Comparison of ENCODE assay signal across 14 cellular contexts in the genomic region with DNA sequence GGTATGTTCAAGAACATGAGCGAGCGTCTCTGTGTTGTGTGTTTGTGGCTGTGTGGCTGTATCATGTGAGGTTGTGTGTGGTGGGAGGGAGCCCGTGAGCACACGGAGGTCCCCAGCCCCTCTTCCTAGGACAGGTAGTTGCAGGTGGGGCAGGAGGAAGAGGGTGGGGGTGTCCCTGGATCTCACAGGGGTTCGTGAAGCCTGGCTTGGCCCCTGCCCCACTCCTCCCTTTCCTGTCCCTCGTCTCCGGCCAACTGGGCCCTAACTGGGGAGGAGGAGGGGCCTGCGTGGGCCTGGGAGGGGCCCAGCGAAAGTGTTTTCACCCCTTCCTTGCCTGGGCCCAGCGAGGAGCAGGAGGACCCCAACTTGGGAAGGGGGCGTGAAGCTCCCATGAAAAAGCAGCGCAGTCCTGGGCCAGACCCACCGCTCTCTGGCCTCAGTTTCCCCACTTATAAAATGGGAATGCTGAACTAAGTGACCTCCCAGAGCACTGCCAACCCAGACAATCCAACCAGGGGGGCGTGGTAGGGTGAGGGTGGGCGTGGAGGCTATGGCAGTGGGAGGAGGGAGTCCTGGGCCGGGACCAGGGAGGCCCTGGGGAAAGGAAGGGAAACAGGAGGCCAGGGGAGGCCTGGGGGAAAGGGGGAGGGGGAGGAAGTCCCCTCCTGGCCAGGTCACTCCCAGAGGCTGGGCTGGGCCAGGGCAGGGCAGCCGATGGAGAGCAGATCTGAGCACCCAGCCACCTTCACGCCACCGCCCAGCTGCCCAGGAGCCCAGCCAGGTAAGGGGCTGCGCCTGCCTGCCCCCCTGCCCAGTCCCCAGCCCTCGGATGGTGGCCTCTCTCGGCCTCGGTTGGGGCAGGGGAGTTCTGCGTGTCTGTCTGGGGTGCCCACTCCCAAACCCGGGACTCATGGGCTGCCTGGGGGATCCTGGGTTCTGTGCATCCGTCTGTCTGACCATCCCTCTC. TPM values are rescaled to one million over a fixed set of nuclear protein-coding genes. Genes with fewer than 3 reads are reported as not detected.
DNase-seq lines count a peak whose midpoint lies in the region; ATAC-seq, FAIRE-seq and TF ChIP-seq lines count a peak whose summit lies in the region.
"Had no signal": no experiment of that assay in that cellular context is flagged by ENCODE, and none has a peak within 500 bp of the region (broad histone marks: within the 10 kb centered on the region; RNA-seq: fewer than 3 reads in every experiment).

A gene (plus strand): TSS at position 683 of the 967 bp plus-strand sequence. CDS start 473 bp downstream, outside the sequence.

- intact Hi-C loops in K562 (cut with micrococcal nuclease) = no loop called here

- no peak for TF ChIP-seq CTCF in Loucy (conservative IDR thresholded peaks at IDR 0.05; ENCODE audit: low read length)
- no peak for TF ChIP-seq CTCF in K562 (IDR thresholded peaks at IDR 0.05 in 2 of 3, conservative IDR thresholded peaks at IDR 0.05 in 1 of 3; ENCODE audit: insufficient read depth in 2 of 3, low read depth in 1 of 3, low read length in 3 of 3)

- no peaks in the 10 kb centered on the region for H3K79me2 ChIP-seq in Loucy (ENCODE audit: insufficient read depth, low read length)
- no peaks in the 10 kb centered on the region for H3K79me2 ChIP-seq in K562 (ENCODE audit: control insufficient read depth, insufficient read depth, low read length)

- no peaks in the 10 kb centered on the region for H3K9me3 ChIP-seq in CD8-positive, alpha-beta memory T cell (ENCODE audit: low read length)
- H3K9me3 ChIP-seq in Loucy (ENCODE audit: insufficient read depth, low read depth, low read length) (no peaks in the 10 kb centered on the region), K562 (replicated peaks; ENCODE audit: control insufficient read depth, insufficient read depth, low read depth, low read length) (no peaks in the 10 kb centered on the region)
- H3K9me3 ChIP-seq: tibial artery had no signal

- peak within 1 kb of the TSS; percentile 49 to 68 (median 62) for H3K4me3 Mint-ChIP-seq in CD8-positive, alpha-beta memory T cell
- peak within 1 kb of the TSS; percentile 22 for H3K4me3 Mint-ChIP-seq in natural killer cell treated with Interleukin-12 subunit alpha and Interleukin-12 subunit beta and Interleukin-15 and Interleukin-18, amount 100 ng/mL, for 72 hours

- H3K36me3 Mint-ChIP-seq in CD8-positive, alpha-beta memory T cell = peaks cover 0 to 17% (median 0%) of the 10 kb centered on the region in 3 donors
- H3K36me3 Mint-ChIP-seq in natural killer cell treated with Interleukin-12 subunit alpha and Interleukin-12 subunit beta and Interleukin-15 and Interleukin-18, amount 100 ng/mL, for 72 hours = no peaks in the 10 kb centered on the region

- FAIRE-seq in K562 (lab: Jason Lieb, UNC) = no peak
- FAIRE-seq: GM18507 had no signal

- peak within 1 kb of the TSS in 6 of 8 donors; percentile 43 to 82 (median 64) for H3K27ac Mint-ChIP-seq in CD8-positive, alpha-beta memory T cell
- peak within 1 kb of the TSS; percentile 7 to 12 for H3K27ac Mint-ChIP-seq in natural killer cell treated with Interleukin-12 subunit alpha and Interleukin-12 subunit beta and Interleukin-15 and Interleukin-18, amount 100 ng/mL, for 72 hours

- H3K4me3 ChIP-seq in CD8-positive, alpha-beta memory T cell (ENCODE audit: low read length) = no peak within 1 kb of the TSS
- H3K4me3 ChIP-seq in Loucy (ENCODE audit: low read length, poor library complexity, severe bottlenecking) (no peak within 1 kb of the TSS), K562 (no peak within 1 kb of the TSS)
- H3K4me3 ChIP-seq: GM23248, tibial artery had no signal

- no peak for TF ChIP-seq RAD21 in K562 (CRISPR knock-in tag; conservative IDR thresholded peaks at IDR 0.05 in 1 of 2, IDR thresholded peaks at IDR 0.05 in 1 of 2)

- peaks cover 0 to 2% (median 0%) of the 10 kb centered on the region in 5 donors for H3K9me3 Mint-ChIP-seq in CD8-positive, alpha-beta memory T cell
- H3K9me3 Mint-ChIP-seq in natural killer cell treated with Interleukin-12 subunit alpha and Interleukin-12 subunit beta and Interleukin-15 and Interleukin-18, amount 100 ng/mL, for 72 hours = no peaks in the 10 kb centered on the region

- ATAC-seq in K562 = peak; percentile 21
- ATAC-seq in natural killer cell treated with Interleukin-12 subunit alpha and Interleukin-12 subunit beta and Interleukin-15 and Interleukin-18, amount 100 ng/mL, for 72 hours = no peak

- H3K9me2 ChIP-seq in Loucy (replicated peaks; ENCODE audit: low read depth, low read length) = no peaks in the 10 kb centered on the region

- no peaks in the 10 kb centered on the region for H3K36me3 ChIP-seq in CD8-positive, alpha-beta memory T cell (ENCODE audit: insufficient read depth, low read length)
- H3K36me3 ChIP-seq in Loucy (ENCODE audit: insufficient read depth, low read length) = no peaks in the 10 kb centered on the region
- peaks cover 6% of the 10 kb centered on the region; the same call in 1 of the 3 replicates for H3K36me3 ChIP-seq in K562 (ENCODE audit: control insufficient read depth, insufficient read depth, low read length)
- H3K36me3 ChIP-seq: tibial artery had no signal

- H3K27me3 ChIP-seq in CD8-positive, alpha-beta memory T cell (ENCODE audit: insufficient read depth, low read length, poor library complexity, severe bottlenecking) = no peaks in the 10 kb centered on the region
- H3K27me3 ChIP-seq in Loucy (ENCODE audit: insufficient read depth, low read length, poor library complexity, severe bottlenecking) = no peaks in the 10 kb centered on the region
- H3K27me3 ChIP-seq in K562 (ENCODE audit: control insufficient read depth in 2 of 2, insufficient read depth in 2 of 2, low read length in 2 of 2) = no peaks in the 10 kb centered on the region; a peak in 1 of 5 replicates
- H3K27me3 ChIP-seq: tibial artery had no signal

- CTCF ChIA-PET in CD8-positive, alpha-beta memory T cell (lab: Charles Lee) = no interaction called here
- CTCF ChIA-PET in K562 (lab: Yijun Ruan, JAX; ENCODE audit: low intra/inter-chr PET ratio) = no interaction called here

- TF ChIP-seq POLR2A in K562 (conservative IDR thresholded peaks at IDR 0.05) = no peak

- H3F3A ChIP-seq in Loucy (ENCODE audit: low read depth) = peaks cover 3% of the 10 kb centered on the region; the same call in 1 of the 2 replicates

- POLR2A ChIA-PET in CD8-positive, alpha-beta memory T cell (lab: Charles Lee) = interaction anchor here (0.6 kb wide), 1 partner anchor 35 kb away, joined by 6 read pairs; no protein-coding TSS in a partner anchor
- POLR2A ChIA-PET in K562 (lab: Yijun Ruan, JAX) = no interaction called here

- H3K4me2 ChIP-seq in Loucy (ENCODE audit: low read depth, low read length, poor library complexity, severe bottlenecking) (no peak within 1 kb of the TSS), K562 (ENCODE audit: insufficient read depth, low read length) (no peak within 1 kb of the TSS)

- peaks cover 0 to 3% of the 10 kb centered on the region in 2 donors for H3K27me3 Mint-ChIP-seq in CD8-positive, alpha-beta memory T cell
- peaks cover 0 to 5% of the 10 kb centered on the region in 2 donors for H3K27me3 Mint-ChIP-seq in natural killer cell treated with Interleukin-12 subunit alpha and Interleukin-12 subunit beta and Interleukin-15 and Interleukin-18, amount 100 ng/mL, for 72 hours

- no TSS peak for BruUV-seq in K562 (replicated peaks; lab: Mats Ljungman, UMichigan)

- H2AFZ ChIP-seq in Loucy (ENCODE audit: low read length) (no peak within 1 kb of the TSS), K562 (ENCODE audit: low read depth, low read length) (0 out of 2 replicates have a peak within 1 kb of the TSS, but pooled peaks have one; percentile 32)
- H2AFZ ChIP-seq: GM23248 had no signal

- peak within 1 kb of the TSS; percentile 12 for H3K9ac ChIP-seq in Loucy (ENCODE audit: low read depth, low read length, poor library complexity, severe bottlenecking)
- H3K9ac ChIP-seq in K562 (ENCODE audit: insufficient read depth in 1 of 2, low read depth in 2 of 2, low read length in 2 of 2) = peak within 1 kb of the TSS in 1 of 2 experiments; percentile 55; a peak in 2 of 4 replicates
- H3K9ac ChIP-seq: GM23248 had no signal

- DNase-seq in CD8-positive, alpha-beta memory T cell = no peak
- DNase-seq in K562 (ENCODE audit: extremely low read depth in 1 of 4, low spot score in 3 of 4) = peak in 2 of 4 experiments; percentile 31 to 33
- peak; percentile 59 for DNase-seq in natural killer cell treated with Interleukin-12 subunit alpha and Interleukin-12 subunit beta and Interleukin-15 and Interleukin-18, amount 100 ng/mL, for 72 hours (ENCODE audit: low spot score)
- DNase-seq in DMS79 (lab: John Stamatoyannopoulos, UW) = no peak
- no peak for DNase-seq in activated CD8-positive, alpha-beta memory T cell treated with anti-CD3 and anti-CD28 coated beads, Interleukin-2, amount 50 U/mL, for 4 hours
- DNase-seq in NCI-H146 treated with DMSO at 0.1 percent for 48 hours (lab: John Stamatoyannopoulos, UW; ENCODE audit: unreplicated experiment) = no peak
- no peak for DNase-seq in NCI-H1694 (lab: John Stamatoyannopoulos, UW)
- DNase-seq: DMS153; GM23248; NCI-H1092 treated with DMSO at 0.1 percent for 48 hours; stimulated activated CD4-positive, alpha-beta T cell treated with anti-CD3 and anti-CD28 coated beads, Interleukin-2, amount 100 ng/mL, for 48 hours had no signal

- in situ Hi-C loops in K562 (cut with MboI) = no loop called here

- H3K27ac ChIP-seq in CD8-positive, alpha-beta memory T cell (ENCODE audit: low read depth, low read length) = no peak within 1 kb of the TSS
- no peak within 1 kb of the TSS for H3K27ac ChIP-seq in K562 (ENCODE audit: extremely low read depth, low read depth, low read length)
- H3K27ac ChIP-seq: GM23248, tibial artery had no signal

- WGBS in K562 (ENCODE audit: insufficient coverage, low coverage, missing lambda C conversion rate) = 57% methylated on average over 11 of the region's 26 CpGs

- H4K20me1 ChIP-seq in Loucy (ENCODE audit: insufficient read depth, low read length, poor library complexity, severe bottlenecking) (no peaks in the 10 kb centered on the region), K562 (replicated peaks; ENCODE audit: control insufficient read depth, insufficient read depth, low read length) (peaks cover 5% of the 10 kb centered on the region; the same call in 1 of the 2 replicates)

- TF ChIP-seq EP300 in K562 (IDR thresholded peaks at IDR 0.05; ENCODE audit: low read length) = no peak

- peaks cover 35% of the 10 kb centered on the region for H3K4me1 ChIP-seq in CD8-positive, alpha-beta memory T cell (ENCODE audit: insufficient read depth, low read length)
- peaks cover 26% of the 10 kb centered on the region for H3K4me1 ChIP-seq in Loucy (ENCODE audit: insufficient read depth, low read length, poor library complexity, severe bottlenecking)
- peaks cover 15 to 73% of the 10 kb centered on the region in 2 experiments for H3K4me1 ChIP-seq in K562 (replicated peaks in 1 of 2; ENCODE audit: control insufficient read depth in 2 of 2, insufficient read depth in 2 of 2, low read length in 2 of 2)

- peaks cover 35 to 51% (median 44%) of the 10 kb centered on the region in 3 donors for H3K4me1 Mint-ChIP-seq in CD8-positive, alpha-beta memory T cell
- peaks cover 33 to 45% of the 10 kb centered on the region in 2 donors for H3K4me1 Mint-ChIP-seq in natural killer cell treated with Interleukin-12 subunit alpha and Interleukin-12 subunit beta and Interleukin-15 and Interleukin-18, amount 100 ng/mL, for 72 hours (ENCODE audit: low read depth in 2 of 2)

- H3K9me1 ChIP-seq in K562 (ENCODE audit: control insufficient read depth, insufficient read depth, low read length) = no peaks in the 10 kb centered on the region

RNA-seq across cellular contexts. Expression of the gene that starts here (rescaled TPM):
- total RNA-seq in CD8-positive, alpha-beta memory T cell = not detected
- polyA plus RNA-seq in CD8-positive, alpha-beta memory T cell = not detected
- not detected in 2 replicates for total RNA-seq in K562 (2011; cell fraction: chromatin; rRNA removed; ENCODE audit: low replicate concordance)
- not detected in 2 replicates for total RNA-seq in K562 (2011; cell fraction: nucleolus; rRNA removed)
- total RNA-seq in K562 (2011; cell fraction: nucleoplasm; rRNA removed) = not detected in 2 replicates
- total RNA-seq in K562 (2014; rRNA removed) (not detected in 2 replicates), K562 (2014; rRNA removed; fragmentation: Illumina TruSeq; extraction: Trizol) (not detected in 2 replicates), K562 (2015; rRNA removed; fragmentation: Illumina TruSeq; extraction: Trizol) (not detected in 2 replicates), K562 (2021) (not detected in 2 replicates)
- polyA plus RNA-seq in K562 (2011; rRNA removed) (not detected in 2 replicates), K562 (2014; fragmentation: Illumina TruSeq; extraction: Trizol) (not detected in 2 replicates), K562 (2014; fragmentation: Nextera tagmentation; extraction: Ambion mirVana) (not detected), K562 (2014; rRNA removed) (not detected in 2 replicates)
- polyA plus RNA-seq in K562 (2011; cell fraction: cytosol; rRNA removed) = not detected in 2 replicates
- polyA plus RNA-seq in K562 (2011; cell fraction: nucleus; rRNA removed) = not detected in 2 replicates
- polyA plus RNA-seq in K562 (2012) = 0.56 and 0.65 TPM in 2 replicates
- polyA minus RNA-seq in K562 (2011; rRNA and poly(A)+ RNA removed) = not detected in 2 replicates
- polyA minus RNA-seq in K562 (2011; cell fraction: cytosol; rRNA and poly(A)+ RNA removed) = not detected in 2 replicates
- not detected in 2 replicates for polyA minus RNA-seq in K562 (2011; cell fraction: nucleus; rRNA and poly(A)+ RNA removed)
- total RNA-seq in natural killer cell treated with Interleukin-12 subunit alpha and Interleukin-12 subunit beta and Interleukin-15 and Interleukin-18, amount 100 ng/mL, for 72 hours = not detected
- total RNA-seq: GM23248 had no signal
- polyA plus RNA-seq: GM23248 had no signal

Comparison
In these comparisons a context has a peak if more than half of its experiments do, and no peak if none do; other contexts are left out.
1. Peak in ATAC-seq in K562; RNA of the gene not detected or under 1 TPM.
2. Peak in DNase-seq in natural killer cell treated with Interleukin-12 subunit alpha and Interleukin-12 subunit beta and Interleukin-15 and Interleukin-18, amount 100 ng/mL, for 72 hours; RNA of the gene not detected or under 1 TPM.